Comparison of ENCODE assay signal across 26 cellular contexts in genomic region chr18:28120811-28121210, GRCh38. TPM values are rescaled to one million over a fixed set of nuclear protein-coding genes. Genes with fewer than 3 reads are reported as not detected.
DNase-seq lines count a peak whose midpoint lies in the region; ATAC-seq, FAIRE-seq and TF ChIP-seq lines count a peak whose summit lies in the region.
"Had no signal": no experiment of that assay in that cellular context is flagged by ENCODE, and none has a peak within 500 bp of the region (broad histone marks: within the 10 kb centered on the region; RNA-seq: fewer than 3 reads in every experiment).

No MANE protein-coding gene starts in this region.

- H3K9me1 ChIP-seq in K562 (ENCODE audit: control insufficient read depth, insufficient read depth, low read length), result no peaks in the 10 kb centered on the region

- DNase-seq in heart left ventricle (no peak), Right ventricle myocardium superior (no peak), K562 (ENCODE audit: extremely low read depth in 1 of 4, low spot score in 3 of 4) (no peak), osteoblast (ENCODE audit: insufficient read length, low spot score, missing footprints) (no peak), GM13977 (ENCODE audit: low spot score) (no peak), AG20443 (ENCODE audit: low spot score) (no peak), NCI-H1436 treated with DMSO at 0.1 percent for 48 hours (lab: John Stamatoyannopoulos, UW) (no peak)
- DNase-seq: AML-193; CD4-positive, alpha-beta T cell; DMS53; H9; KG1; MM.1S; NCI-H1417; NCI-H1694 treated with DMSO at 0.1 percent for 48 hours; NCI-H2081; NCI-H446 treated with DMSO at 0.1 percent for 48 hours; NCI-H526; NCI-H82; NK-92 treated with Interleukin-12 subunit alpha and Interleukin-12 subunit beta, amount 100 ng/mL, for 24 hours; PC-9; SHP77 had no signal

- H2AFZ ChIP-seq in K562 (ENCODE audit: low read depth, low read length), result no peak overlapping the region
- H2AFZ ChIP-seq in osteoblast (ENCODE audit: low read length), result no peak overlapping the region
- H2AFZ ChIP-seq: GM23338, PC-9 had no signal

- POLR2A ChIA-PET in K562 (lab: Yijun Ruan, JAX), result no interaction called here

- H3K27ac ChIP-seq in heart left ventricle (peak overlapping the region in 8 of 12 donors; percentile 4 to 97 (median 32)), K562 (ENCODE audit: extremely low read depth, low read depth, low read length) (no peak overlapping the region), osteoblast (ENCODE audit: low read depth, low read length) (peak overlapping the region; percentile 70)
- H3K27ac ChIP-seq: BLaER1 treated with 17β-estradiol and CSF1 and Interleukin-3, amounts not matched to agents 10 nM and 100 nM; PC-9 had no signal

- H3K79me2 ChIP-seq in K562 (ENCODE audit: control insufficient read depth, insufficient read depth, low read length), result no peaks in the 10 kb centered on the region
- H3K79me2 ChIP-seq in osteoblast (ENCODE audit: insufficient read depth, low read length), result peaks cover 89% of the 10 kb centered on the region

- CTCF ChIA-PET in K562 (lab: Yijun Ruan, JAX; ENCODE audit: low intra/inter-chr PET ratio), result no interaction called here

- TF ChIP-seq EP300 in K562 (IDR thresholded peaks at IDR 0.05; ENCODE audit: low read length), result no peak

- no peak for TF ChIP-seq POLR2A in heart left ventricle (IDR thresholded peaks at IDR 0.05)
- TF ChIP-seq POLR2A in K562 (conservative IDR thresholded peaks at IDR 0.05), result no peak

- no TSS peak for BruUV-seq in K562 (replicated peaks; lab: Mats Ljungman, UMichigan)

- WGBS in heart left ventricle, 4 donors, result 88 to 94% (median 93%) methylated on average over 2 of the region's 2 CpGs
- WGBS in K562 (ENCODE audit: insufficient coverage, low coverage, missing lambda C conversion rate), result 5% methylated on average over 2 of the region's 2 CpGs

- in situ Hi-C loops in K562 (cut with MboI), result no loop called here
- in situ Hi-C loops in GM13977 (cut with MboI; ENCODE audit: low pct_unique_long_range_greater_than_20kb, low sequenced_read_pairs, unreplicated experiment), result no loop called here

- no peak for TF ChIP-seq RAD21 in K562 (CRISPR knock-in tag; conservative IDR thresholded peaks at IDR 0.05 in 1 of 2, IDR thresholded peaks at IDR 0.05 in 1 of 2)

- H3K4me2 ChIP-seq in K562 (ENCODE audit: insufficient read depth, low read length) (no peak overlapping the region), osteoblast (ENCODE audit: insufficient read depth, low read length) (no peak overlapping the region)
- H3K4me2 ChIP-seq: BLaER1 treated with 17β-estradiol and CSF1 and Interleukin-3, amounts not matched to agents 10 nM and 100 nM; GM23338; PC-9 had no signal

- peak; percentile 40 for FAIRE-seq in K562 (lab: Jason Lieb, UNC)
- FAIRE-seq: A204.1 had no signal

- H3K9ac ChIP-seq in K562 (ENCODE audit: insufficient read depth in 1 of 2, low read depth in 2 of 2, low read length in 2 of 2), result no peak overlapping the region
- H3K9ac ChIP-seq: BLaER1 treated with 17β-estradiol and CSF1 and Interleukin-3, amounts not matched to agents 10 nM and 100 nM had no signal

- ATAC-seq in heart left ventricle, result no peak
- no peak for ATAC-seq in Right ventricle myocardium superior (ENCODE audit: poor library complexity)
- no peak for ATAC-seq in K562
- ATAC-seq: GM23338 had no signal

- no peaks in the 10 kb centered on the region for H4K20me1 ChIP-seq in K562 (replicated peaks; ENCODE audit: control insufficient read depth, insufficient read depth, low read length)
- no peaks in the 10 kb centered on the region for H4K20me1 ChIP-seq in osteoblast (ENCODE audit: insufficient read depth, low read length)
- H4K20me1 ChIP-seq: BLaER1 treated with 17β-estradiol and CSF1 and Interleukin-3, amounts not matched to agents 10 nM and 100 nM had no signal

- H3K36me3 ChIP-seq in heart left ventricle (no peaks in the 10 kb centered on the region), K562 (ENCODE audit: control insufficient read depth, insufficient read depth, low read length) (no peaks in the 10 kb centered on the region), osteoblast (ENCODE audit: insufficient read depth, low read length) (no peaks in the 10 kb centered on the region)
- H3K36me3 ChIP-seq: BLaER1 treated with 17β-estradiol and CSF1 and Interleukin-3, amounts not matched to agents 10 nM and 100 nM had no signal

- H3K9me3 ChIP-seq in heart left ventricle, result no peaks in the 10 kb centered on the region
- no peaks in the 10 kb centered on the region for H3K9me3 ChIP-seq in K562 (replicated peaks; ENCODE audit: control insufficient read depth, insufficient read depth, low read depth, low read length)
- no peaks in the 10 kb centered on the region for H3K9me3 ChIP-seq in osteoblast (ENCODE audit: low read depth, low read length)
- H3K9me3 ChIP-seq: BLaER1 treated with 17β-estradiol and CSF1 and Interleukin-3, amounts not matched to agents 10 nM and 100 nM had no signal

- H3K4me1 ChIP-seq in heart left ventricle (peaks cover 0 to 67% (median 13%) of the 10 kb centered on the region in 12 donors), K562 (replicated peaks in 1 of 2; ENCODE audit: control insufficient read depth in 2 of 2, insufficient read depth in 2 of 2, low read length in 2 of 2) (no peaks in the 10 kb centered on the region), osteoblast (ENCODE audit: insufficient read depth, low read length) (peaks cover 63% of the 10 kb centered on the region)
- H3K4me1 ChIP-seq: BLaER1 treated with 17β-estradiol and CSF1 and Interleukin-3, amounts not matched to agents 10 nM and 100 nM had no signal

- TF ChIP-seq CTCF in heart left ventricle (IDR thresholded peaks at IDR 0.05) (no peak), K562 (IDR thresholded peaks at IDR 0.05 in 2 of 3, conservative IDR thresholded peaks at IDR 0.05 in 1 of 3; ENCODE audit: insufficient read depth in 2 of 3, low read depth in 1 of 3, low read length in 3 of 3) (no peak), osteoblast (IDR thresholded peaks at IDR 0.05; ENCODE audit: extremely low read depth, low read depth, low read length) (no peak), GM13977 (IDR thresholded peaks at IDR 0.05; ENCODE audit: extremely low read depth, insufficient read depth, missing control alignments) (no peak)

- intact Hi-C loops in heart left ventricle (cut with DNase I), result loop anchor here in 2 of 10 donors (5.0 kb wide), 2 partner anchors 51 to 56 kb away; partner anchors contain the start of gene CDH2 (in 1 of the 2)
- intact Hi-C loops in Right ventricle myocardium superior (cut with DNase I), result no loop called here
- intact Hi-C loops in K562 (cut with micrococcal nuclease), result no loop called here

- H3K27me3 ChIP-seq in heart left ventricle, result no peaks in the 10 kb centered on the region
- no peaks in the 10 kb centered on the region for H3K27me3 ChIP-seq in K562 (ENCODE audit: control insufficient read depth in 2 of 2, insufficient read depth in 2 of 2, low read length in 2 of 2)
- H3K27me3 ChIP-seq in osteoblast (ENCODE audit: insufficient read depth, low read length), result no peaks in the 10 kb centered on the region
- H3K27me3 ChIP-seq: BLaER1 treated with 17β-estradiol and CSF1 and Interleukin-3, amounts not matched to agents 10 nM and 100 nM had no signal

- H3K4me3 ChIP-seq in heart left ventricle (no peak overlapping the region), K562 (no peak overlapping the region), osteoblast (ENCODE audit: insufficient read depth, low read length) (no peak overlapping the region)
- H3K4me3 ChIP-seq: BLaER1 treated with 17β-estradiol and CSF1 and Interleukin-3, amounts not matched to agents 10 nM and 100 nM; GM23338; PC-9 had no signal

TF ChIP-seq in K562, 482 proteins besides CTCF, POLR2A, EP300 and RAD21 (continues in another document):
- TF ChIP-seq ZNF507 (tag; conservative IDR thresholded peaks at IDR 0.05), result no peak
- TF ChIP-seq POLR2B (IDR thresholded peaks at IDR 0.05; ENCODE audit: low read depth, partially characterized antibody), result no peak
- TF ChIP-seq MCM7 (IDR thresholded peaks at IDR 0.05), result no peak
- no peak for TF ChIP-seq TOE1 (IDR thresholded peaks at IDR 0.05; ENCODE audit: borderline replicate concordance)
- TF ChIP-seq TOE1 (CRISPR knock-in tag; IDR thresholded peaks at IDR 0.05; ENCODE audit: borderline replicate concordance, low read depth), result no peak
- TF ChIP-seq IRF2 (CRISPR knock-in tag; IDR thresholded peaks at IDR 0.05), result no peak
- no peak for TF ChIP-seq BHLHE40 (IDR thresholded peaks at IDR 0.05; ENCODE audit: low read length)
- no peak for TF ChIP-seq ZNF24 (IDR thresholded peaks at IDR 0.05)
- TF ChIP-seq XRCC4 (IDR thresholded peaks at IDR 0.05; ENCODE audit: extremely low read depth, insufficient read depth, insufficient read length), result no peak
- TF ChIP-seq ETS2 (tag; IDR thresholded peaks at IDR 0.05; ENCODE audit: borderline replicate concordance, poor library complexity, severe bottlenecking), result no peak
- TF ChIP-seq NONO (IDR thresholded peaks at IDR 0.05; ENCODE audit: low read depth in 2 of 2, low read length in 1 of 2), result no peak

RNA-seq across cellular contexts. Expression of gene CDH2, which starts 56.1 kb away (rescaled TPM):
- total RNA-seq in heart left ventricle (100 to 1,000 TPM; 313 to 594 (median 411) TPM), Right ventricle myocardium superior (308 TPM), K562 (2014; rRNA removed) (not detected in 2 replicates), K562 (2014; rRNA removed; fragmentation: Illumina TruSeq; extraction: Trizol) (not detected in 2 replicates), K562 (2015; rRNA removed; fragmentation: Illumina TruSeq; extraction: Trizol) (not detected in 2 replicates), K562 (2021) (0.04 and 0.09 TPM in 2 replicates), osteoblast (75.6 and 78.7 TPM in 2 replicates)
- polyA plus RNA-seq in heart left ventricle (100 to 1,000 TPM in 1 of 2 donors, 10 to 100 TPM in 1; 62.5 to 169 TPM), K562 (2011; rRNA removed) (not detected in 2 replicates), K562 (2014; fragmentation: Illumina TruSeq; extraction: Trizol) (not detected in 2 replicates), K562 (2014; fragmentation: Nextera tagmentation; extraction: Ambion mirVana) (not detected), K562 (2014; rRNA removed) (not detected in 2 replicates)
- not detected in 2 replicates for total RNA-seq in K562 (2011; cell fraction: chromatin; rRNA removed; ENCODE audit: low replicate concordance)
- not detected in 2 replicates for total RNA-seq in K562 (2011; cell fraction: nucleolus; rRNA removed)
- total RNA-seq in K562 (2011; cell fraction: nucleoplasm; rRNA removed), result not detected in 2 replicates
- not detected in 2 replicates for polyA plus RNA-seq in K562 (2011; cell fraction: cytosol; rRNA removed)
- not detected in 2 replicates for polyA plus RNA-seq in K562 (2011; cell fraction: nucleus; rRNA removed)
- not detected in 2 replicates for polyA plus RNA-seq in K562 (2012)
- not detected in 2 replicates for polyA minus RNA-seq in K562 (2011; rRNA and poly(A)+ RNA removed)
- polyA minus RNA-seq in K562 (2011; cell fraction: cytosol; rRNA and poly(A)+ RNA removed), result not detected in 2 replicates
- not detected in 2 replicates for polyA minus RNA-seq in K562 (2011; cell fraction: nucleus; rRNA and poly(A)+ RNA removed)
- total RNA-seq: CD4-positive, alpha-beta T cell; G401 had no signal

Comparison
In these comparisons a context has a peak if more than half of its experiments do, and no peak if none do; other contexts are left out.
1. RNA of gene CDH2, which starts 56.1 kb away (total RNA-seq): 313 to 594 TPM in heart left ventricle, 308 TPM in Right ventricle myocardium superior (single experiment) and 75.6 to 78.7 TPM in osteoblast; 0.04 to 0.09 TPM in K562; every median in the first group is over 10 times any median in the second.